ENCODE assay signal across 15 cellular contexts in genomic region chr15:52241489-52241888, GRCh38.
DNase-seq lines count a peak whose midpoint lies in the region; ATAC-seq lines count a peak whose summit lies in the region.
"Had no signal": no experiment of that assay in that cellular context is flagged by ENCODE, and none has a peak within 500 bp of the region (broad histone marks: within the 10 kb centered on the region; RNA-seq: fewer than 3 reads in every experiment).

No MANE protein-coding gene starts in this region.

- no peaks in the 10 kb centered on the region for H3K9me3 ChIP-seq in KOPT-K1 (ENCODE audit: insufficient read depth, low read length, poor library complexity, severe bottlenecking)
- H3K9me3 ChIP-seq: SJSA1 had no signal

- peak; percentile 76 for ATAC-seq in stimulated activated naive CD8-positive, alpha-beta T cell treated with anti-CD3 and anti-CD28 coated beads, Interleukin-15, amount 100 ng/mL, for 72 hours
- ATAC-seq in stimulated activated naive CD8-positive, alpha-beta T cell treated with anti-CD3 and anti-CD28 coated beads, Interleukin-15, Interleukin-2, amounts not matched to agents 100 U/mL and 50 U/mL, for 24 hours = no peak
- peak; percentile 45 for ATAC-seq in activated naive CD8-positive, alpha-beta T cell treated with anti-CD3 and anti-CD28 coated beads, Interleukin-2, amount 50 U/mL, for 24 hours
- ATAC-seq in GM21529 (IDR thresholded peaks at IDR 0.05; ENCODE audit: unreplicated experiment) = no peak

- H3K4me3 Mint-ChIP-seq in stimulated activated naive CD8-positive, alpha-beta T cell treated with anti-CD3 and anti-CD28 coated beads, Interleukin-15, amount 100 ng/mL, for 72 hours = peak overlapping the region in 1 of 2 donors; percentile 68
- H3K4me3 Mint-ChIP-seq in activated naive CD8-positive, alpha-beta T cell treated with anti-CD3 and anti-CD28 coated beads, Interleukin-2, amount 50 U/mL, for 24 hours = no peak overlapping the region

- H3K36me3 Mint-ChIP-seq in activated naive CD8-positive, alpha-beta T cell treated with anti-CD3 and anti-CD28 coated beads, Interleukin-2, amount 50 U/mL, for 24 hours (ENCODE audit: low read depth) = no peaks in the 10 kb centered on the region

- H3K36me3 ChIP-seq in KOPT-K1 (ENCODE audit: insufficient read depth, low read length) = no peaks in the 10 kb centered on the region
- H3K36me3 ChIP-seq: SJSA1 had no signal

- in situ Hi-C loops in KBM-7 (cut with MboI; ENCODE audit: low pct_unique_long_range_greater_than_20kb, low sequenced_read_pairs) = no loop called here

- no peaks in the 10 kb centered on the region for H3K27me3 Mint-ChIP-seq in stimulated activated naive CD8-positive, alpha-beta T cell treated with anti-CD3 and anti-CD28 coated beads, Interleukin-15, amount 100 ng/mL, for 72 hours
- no peaks in the 10 kb centered on the region for H3K27me3 Mint-ChIP-seq in activated naive CD8-positive, alpha-beta T cell treated with anti-CD3 and anti-CD28 coated beads, Interleukin-2, amount 50 U/mL, for 24 hours

- H3K27ac Mint-ChIP-seq in stimulated activated naive CD8-positive, alpha-beta T cell treated with anti-CD3 and anti-CD28 coated beads, Interleukin-15, amount 100 ng/mL, for 72 hours = no peak overlapping the region
- H3K27ac Mint-ChIP-seq in activated naive CD8-positive, alpha-beta T cell treated with anti-CD3 and anti-CD28 coated beads, Interleukin-2, amount 50 U/mL, for 24 hours = no peak overlapping the region

- H3K27ac ChIP-seq in KOPT-K1 (ENCODE audit: low read depth, low read length, poor library complexity, severe bottlenecking) = peak overlapping the region; percentile 40
- H3K27ac ChIP-seq: SJSA1 had no signal

- no peaks in the 10 kb centered on the region for H3K9me3 Mint-ChIP-seq in stimulated activated naive CD8-positive, alpha-beta T cell treated with anti-CD3 and anti-CD28 coated beads, Interleukin-15, amount 100 ng/mL, for 72 hours
- H3K9me3 Mint-ChIP-seq in activated naive CD8-positive, alpha-beta T cell treated with anti-CD3 and anti-CD28 coated beads, Interleukin-2, amount 50 U/mL, for 24 hours = no peaks in the 10 kb centered on the region

- peaks cover 12% of the 10 kb centered on the region for H3K4me1 Mint-ChIP-seq in stimulated activated naive CD8-positive, alpha-beta T cell treated with anti-CD3 and anti-CD28 coated beads, Interleukin-15, amount 100 ng/mL, for 72 hours
- peaks cover 7% of the 10 kb centered on the region for H3K4me1 Mint-ChIP-seq in activated naive CD8-positive, alpha-beta T cell treated with anti-CD3 and anti-CD28 coated beads, Interleukin-2, amount 50 U/mL, for 24 hours

- DNase-seq in stimulated activated naive CD8-positive, alpha-beta T cell treated with anti-CD3 and anti-CD28 coated beads, Interleukin-15, amount 100 ng/mL, for 72 hours = no peak
- DNase-seq in stimulated activated naive CD8-positive, alpha-beta T cell treated with anti-CD3 and anti-CD28 coated beads, Interleukin-15, Interleukin-2, amounts not matched to agents 100 U/mL and 50 U/mL, for 24 hours = no peak
- no peak for DNase-seq in activated naive CD8-positive, alpha-beta T cell treated with anti-CD3 and anti-CD28 coated beads, Interleukin-2, amount 50 U/mL, for 24 hours
- no peak for DNase-seq in KBM-7
- DNase-seq in hypothalamus (lab: John Stamatoyannopoulos, UW) = no peak
- DNase-seq: COR-L47, DMS153, H7, Kasumi-1, NCI-H1417 treated with DMSO at 0.1 percent for 48 hours, NCI-H2029, NCI-H524 had no signal

Comparison
In these comparisons a context has a peak if more than half of its experiments do, and no peak if none do; other contexts are left out.
1. ATAC-seq: peak in stimulated activated naive CD8-positive, alpha-beta T cell treated with anti-CD3 and anti-CD28 coated beads, Interleukin-15, amount 100 ng/mL, for 72 hours (single experiment) and activated naive CD8-positive, alpha-beta T cell treated with anti-CD3 and anti-CD28 coated beads, Interleukin-2, amount 50 U/mL, for 24 hours (single experiment); none in stimulated activated naive CD8-positive, alpha-beta T cell treated with anti-CD3 and anti-CD28 coated beads, Interleukin-15, Interleukin-2, amounts not matched to agents 100 U/mL and 50 U/mL, for 24 hours (single experiment) and GM21529 (single experiment).